1 cellular context compared by ENCODE assay signal in genomic region chr3:186596568-186597287, GRCh38.
TF ChIP-seq lines count a peak whose summit lies in the region.

No MANE protein-coding gene starts in this region.

TF ChIP-seq in K562, 482 proteins besides CTCF, POLR2A, EP300 and RAD21 (continues in another document):
- TF ChIP-seq SOX6 (IDR thresholded peaks at IDR 0.05) (peak; percentile 45; the same call in 1 of the 2 replicates), CEBPZ (IDR thresholded peaks at IDR 0.05; ENCODE audit: borderline replicate concordance, low read depth, low read length) (no peak), CEBPB (tag; IDR thresholded peaks at IDR 0.05) (0 out of 2 replicates have a peak, but pooled peaks have one; percentile 12), CEBPG (CRISPR knock-in tag; IDR thresholded peaks at IDR 0.05) (peak; percentile 86), CEBPG (tag; conservative IDR thresholded peaks at IDR 0.05 in 1 of 2, IDR thresholded peaks at IDR 0.05 in 1 of 2) (peak; percentile 31 to 92; a peak in 3 of 4 replicates), ETV1 (tag; conservative IDR thresholded peaks at IDR 0.05; ENCODE audit: low read depth) (peak; percentile 45; the same call in 1 of the 2 replicates), RCOR1 (IDR thresholded peaks at IDR 0.05; ENCODE audit: borderline replicate concordance in 1 of 2, low read depth in 2 of 2, low read length in 2 of 2) (peak in 1 of 2 experiments; percentile 67; a peak in 1 of 4 replicates), MXD1 (CRISPR knock-in tag; IDR thresholded peaks at IDR 0.05; ENCODE audit: borderline replicate concordance, poor library complexity, severe bottlenecking) (no peak), JUND (IDR thresholded peaks at IDR 0.05; ENCODE audit: borderline replicate concordance, low read depth, low read length) (peak; percentile 90), JUND (tag; IDR thresholded peaks at IDR 0.05; ENCODE audit: borderline replicate concordance, low read depth, low read length) (peak; percentile 85; the same call in 1 of the 3 replicates), MYNN (IDR thresholded peaks at IDR 0.05) (no peak), MYNN (CRISPR knock-in tag; IDR thresholded peaks at IDR 0.05) (no peak), NR2C1 (IDR thresholded peaks at IDR 0.05) (no peak), NR2C1 (tag; IDR thresholded peaks at IDR 0.05) (0 out of 2 replicates have a peak, but pooled peaks have one; percentile 17), MGA (IDR thresholded peaks at IDR 0.05) (peak; percentile 33; the same call in 1 of the 2 replicates), ZNF134 (CRISPR knock-in tag; conservative IDR thresholded peaks at IDR 0.05) (no peak), DIDO1 (tag; IDR thresholded peaks at IDR 0.05; ENCODE audit: low read depth) (no peak), ZBTB33 (CRISPR knock-in tag; IDR thresholded peaks at IDR 0.05) (0 out of 2 replicates have a peak, but pooled peaks have one; percentile 24), JUNB (CRISPR knock-in tag; conservative IDR thresholded peaks at IDR 0.05) (no peak), ZNF174 (CRISPR knock-in tag; IDR thresholded peaks at IDR 0.05) (no peak), NRF1 (conservative IDR thresholded peaks at IDR 0.05 in 1 of 2, IDR thresholded peaks at IDR 0.05 in 1 of 2) (peak in 1 of 2 experiments; percentile 38; a peak in 2 of 4 replicates), CXXC5 (CRISPR knock-in tag; IDR thresholded peaks at IDR 0.05) (peak; percentile 65), TBP (optimal IDR thresholded peaks at IDR 0.05; ENCODE audit: low read depth, low read length) (no peak), THAP12 (CRISPR knock-in tag; IDR thresholded peaks at IDR 0.05) (no peak), NFRKB (IDR thresholded peaks at IDR 0.05; ENCODE audit: low read depth) (no peak), PRMT5 (CRISPR knock-in tag; IDR thresholded peaks at IDR 0.05) (no peak), SREBF2 (CRISPR knock-in tag; IDR thresholded peaks at IDR 0.05) (no peak), GABPA (tag; conservative IDR thresholded peaks at IDR 0.05; ENCODE audit: low read depth) (peak; percentile 76), ZNF395 (CRISPR knock-in tag; IDR thresholded peaks at IDR 0.05) (peak; percentile 46; the same call in 1 of the 2 replicates), IRF9 (tag; IDR thresholded peaks at IDR 0.05) (peak; percentile 51; the same call in 1 of the 2 replicates), ADNP (tag; IDR thresholded peaks at IDR 0.05) (no peak), DDX20 (tag; IDR thresholded peaks at IDR 0.05; ENCODE audit: low read depth) (peak; percentile 29; the same call in 1 of the 2 replicates), ATF4 (CRISPR knock-in tag; IDR thresholded peaks at IDR 0.05) (peak; percentile 78), CTBP1 (IDR thresholded peaks at IDR 0.05; ENCODE audit: borderline replicate concordance) (peak; percentile 71), ESRRA (IDR thresholded peaks at IDR 0.05; ENCODE audit: borderline replicate concordance, low read depth) (0 out of 2 replicates have a peak, but pooled peaks have one; percentile 15), ZNF57 (CRISPR knock-in tag; IDR thresholded peaks at IDR 0.05) (no peak)
